Comparison of ENCODE assay signal across 9 cellular contexts in the genomic region with DNA sequence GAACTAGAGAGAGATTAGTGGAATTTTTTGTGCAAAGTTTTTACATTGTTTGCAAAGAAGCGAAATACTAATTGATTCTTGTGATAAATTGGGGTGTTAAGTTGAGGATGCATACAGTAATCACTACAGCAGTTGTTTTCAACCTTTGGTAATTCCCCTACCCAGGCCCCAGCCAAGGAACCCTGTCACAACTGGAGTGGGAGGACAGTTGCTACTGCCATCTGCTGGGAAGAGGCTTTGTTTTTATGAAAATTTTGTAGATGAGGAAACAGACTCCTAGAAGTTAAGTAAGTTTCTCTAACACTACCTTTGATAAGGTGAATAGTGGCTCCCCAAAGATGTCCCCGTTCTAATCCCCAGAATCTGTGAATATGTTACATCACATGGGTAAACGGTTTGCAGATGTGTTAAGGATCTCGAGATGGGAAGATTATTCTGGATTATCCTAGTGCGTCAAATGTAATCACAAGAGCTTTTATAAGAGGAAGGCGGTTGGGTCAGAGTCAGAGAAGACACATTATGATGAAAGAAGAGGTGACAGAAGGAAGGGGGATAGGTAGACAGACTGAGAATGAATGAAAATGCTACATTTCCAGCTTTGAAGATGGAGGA. TPM values are rescaled to one million over a fixed set of nuclear protein-coding genes. Genes with fewer than 3 reads are reported as not detected.
DNase-seq lines count a peak whose midpoint lies in the region; ATAC-seq and TF ChIP-seq lines count a peak whose summit lies in the region.
"Had no signal": no experiment of that assay in that cellular context is flagged by ENCODE, and none has a peak within 500 bp of the region (broad histone marks: within the 10 kb centered on the region; RNA-seq: fewer than 3 reads in every experiment).

No MANE protein-coding gene starts in this region.

- peaks cover 3% of the 10 kb centered on the region; the same call in 1 of the 2 replicates for H3K27me3 Mint-ChIP-seq in WTC11 (ENCODE audit: low read depth)

- peak overlapping the region; percentile 3; the same call in 1 of the 2 replicates for H3K27ac Mint-ChIP-seq in WTC11

- H3K27me3 ChIP-seq in right cardiac atrium (ENCODE audit: control insufficient read depth, insufficient read depth): no peaks in the 10 kb centered on the region
- H3K27me3 ChIP-seq in thyroid gland: no peaks in the 10 kb centered on the region
- H3K27me3 ChIP-seq: neutrophil had no signal

- POLR2A ChIA-PET in WTC11 (lab: Charles Lee): no interaction called here

- H3K27ac ChIP-seq in right cardiac atrium (ENCODE audit: low read length): no peak overlapping the region
- H3K27ac ChIP-seq in thyroid gland: no peak overlapping the region
- H3K27ac ChIP-seq: neutrophil had no signal

- peaks cover 48% of the 10 kb centered on the region for H3K4me1 Mint-ChIP-seq in WTC11

- peaks cover 8% of the 10 kb centered on the region for H3K9me3 Mint-ChIP-seq in WTC11

- TF ChIP-seq CTCF in WTC11 (IDR thresholded peaks at IDR 0.05) (peak; percentile 32; the same call in 1 of the 2 replicates), thyroid gland (IDR thresholded peaks at IDR 0.05) (peak in 4 of 6 experiments; percentile 37 to 57 (median 48))

- no peaks in the 10 kb centered on the region for H3K4me1 ChIP-seq in right cardiac atrium (ENCODE audit: control insufficient read depth, insufficient read depth, low read length)
- H3K4me1 ChIP-seq in thyroid gland: no peaks in the 10 kb centered on the region

- peaks cover 8% of the 10 kb centered on the region for H3K36me3 Mint-ChIP-seq in WTC11

- intact Hi-C loops in right cardiac atrium (cut with DNase I): no loop called here
- intact Hi-C loops in thyroid gland (cut with DNase I): loop anchor here (5.0 kb wide), 1 partner anchor 874 kb away; no protein-coding TSS in a partner anchor

- H3K9me3 ChIP-seq in right cardiac atrium (ENCODE audit: control insufficient read depth, low read length) (no peaks in the 10 kb centered on the region), thyroid gland (no peaks in the 10 kb centered on the region)
- H3K9me3 ChIP-seq: neutrophil had no signal

- TF ChIP-seq POLR2A in thyroid gland (IDR thresholded peaks at IDR 0.05): no peak

- no peaks in the 10 kb centered on the region for H3K36me3 ChIP-seq in thyroid gland
- H3K36me3 ChIP-seq: neutrophil had no signal

- no peak overlapping the region for H3K4me3 Mint-ChIP-seq in WTC11

- DNase-seq in DMS 273 (lab: John Stamatoyannopoulos, UW; ENCODE audit: unreplicated experiment) (peak; percentile 79), DMS 273 treated with DMSO at 0.1 percent for 48 hours (lab: John Stamatoyannopoulos, UW) (no peak), HuH-7.5 (ENCODE audit: low spot score) (peak; percentile 32), WTC11 (ENCODE audit: low spot score) (peak; percentile 43), right cardiac atrium (peak in 2 of 3 donors; percentile 15 to 57), thyroid gland (peak; percentile 10 to 39)

- CTCF ChIA-PET in WTC11 (lab: Charles Lee): interaction anchor here (1.0 to 1.6 kb wide), 6 partner anchors 9 to 316 kb away, joined by 3 to 5 read pairs (median 3); no protein-coding TSS in a partner anchor

- WGBS in right cardiac atrium: 78% methylated on average over 6 of the region's 6 CpGs
- WGBS in thyroid gland, 2 donors: 78 to 84% methylated on average over 6 of the region's 6 CpGs

- H3K4me3 ChIP-seq in right cardiac atrium (ENCODE audit: low read length): no peak overlapping the region
- H3K4me3 ChIP-seq in thyroid gland (replicated peaks in 1 of 3): no peak overlapping the region

- ATAC-seq in GM19035 (IDR thresholded peaks at IDR 0.05; ENCODE audit: unreplicated experiment): peak; percentile 61
- ATAC-seq in WTC11: peak; percentile 77
- ATAC-seq in right cardiac atrium: no peak
- no peak for ATAC-seq in HG03025 (IDR thresholded peaks at IDR 0.05; ENCODE audit: low FRiP score, unreplicated experiment)

TF ChIP-seq in WTC11, 78 proteins besides CTCF, POLR2A, EP300 and RAD21 (continues in another document):
- TF ChIP-seq, protein P1, sequence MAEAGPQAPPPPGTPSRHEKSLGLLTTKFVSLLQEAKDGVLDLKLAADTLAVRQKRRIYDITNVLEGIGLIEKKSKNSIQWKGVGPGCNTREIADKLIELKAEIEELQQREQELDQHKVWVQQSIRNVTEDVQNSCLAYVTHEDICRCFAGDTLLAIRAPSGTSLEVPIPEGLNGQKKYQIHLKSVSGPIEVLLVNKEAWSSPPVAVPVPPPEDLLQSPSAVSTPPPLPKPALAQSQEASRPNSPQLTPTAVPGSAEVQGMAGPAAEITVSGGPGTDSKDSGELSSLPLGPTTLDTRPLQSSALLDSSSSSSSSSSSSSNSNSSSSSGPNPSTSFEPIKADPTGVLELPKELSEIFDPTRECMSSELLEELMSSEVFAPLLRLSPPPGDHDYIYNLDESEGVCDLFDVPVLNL (CRISPR knock-in tag; IDR thresholded peaks at IDR 0.05; ENCODE audit: borderline replicate concordance, low read depth): no peak
- no peak for TF ChIP-seq TEAD4 (CRISPR knock-in tag; IDR thresholded peaks at IDR 0.05)
- TF ChIP-seq, protein P2, sequence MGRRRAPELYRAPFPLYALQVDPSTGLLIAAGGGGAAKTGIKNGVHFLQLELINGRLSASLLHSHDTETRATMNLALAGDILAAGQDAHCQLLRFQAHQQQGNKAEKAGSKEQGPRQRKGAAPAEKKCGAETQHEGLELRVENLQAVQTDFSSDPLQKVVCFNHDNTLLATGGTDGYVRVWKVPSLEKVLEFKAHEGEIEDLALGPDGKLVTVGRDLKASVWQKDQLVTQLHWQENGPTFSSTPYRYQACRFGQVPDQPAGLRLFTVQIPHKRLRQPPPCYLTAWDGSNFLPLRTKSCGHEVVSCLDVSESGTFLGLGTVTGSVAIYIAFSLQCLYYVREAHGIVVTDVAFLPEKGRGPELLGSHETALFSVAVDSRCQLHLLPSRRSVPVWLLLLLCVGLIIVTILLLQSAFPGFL (CRISPR knock-in tag; IDR thresholded peaks at IDR 0.05; ENCODE audit: borderline replicate concordance): no peak
- no peak for TF ChIP-seq ZNF416 (CRISPR knock-in tag; IDR thresholded peaks at IDR 0.05)
- TF ChIP-seq, protein P3, sequence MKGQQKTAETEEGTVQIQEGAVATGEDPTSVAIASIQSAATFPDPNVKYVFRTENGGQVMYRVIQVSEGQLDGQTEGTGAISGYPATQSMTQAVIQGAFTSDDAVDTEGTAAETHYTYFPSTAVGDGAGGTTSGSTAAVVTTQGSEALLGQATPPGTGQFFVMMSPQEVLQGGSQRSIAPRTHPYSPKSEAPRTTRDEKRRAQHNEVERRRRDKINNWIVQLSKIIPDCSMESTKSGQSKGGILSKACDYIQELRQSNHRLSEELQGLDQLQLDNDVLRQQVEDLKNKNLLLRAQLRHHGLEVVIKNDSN (CRISPR knock-in tag; IDR thresholded peaks at IDR 0.05): no peak
- TF ChIP-seq ETV6 (CRISPR knock-in tag; IDR thresholded peaks at IDR 0.05): no peak
- no peak for TF ChIP-seq GRHL2 (CRISPR knock-in tag; IDR thresholded peaks at IDR 0.05; ENCODE audit: insufficient replicate concordance, severe bottlenecking)
- TF ChIP-seq, protein P4, sequence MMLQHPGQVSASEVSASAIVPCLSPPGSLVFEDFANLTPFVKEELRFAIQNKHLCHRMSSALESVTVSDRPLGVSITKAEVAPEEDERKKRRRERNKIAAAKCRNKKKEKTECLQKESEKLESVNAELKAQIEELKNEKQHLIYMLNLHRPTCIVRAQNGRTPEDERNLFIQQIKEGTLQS (CRISPR knock-in tag; conservative IDR thresholded peaks at IDR 0.05): no peak
- TF ChIP-seq, protein P5, sequence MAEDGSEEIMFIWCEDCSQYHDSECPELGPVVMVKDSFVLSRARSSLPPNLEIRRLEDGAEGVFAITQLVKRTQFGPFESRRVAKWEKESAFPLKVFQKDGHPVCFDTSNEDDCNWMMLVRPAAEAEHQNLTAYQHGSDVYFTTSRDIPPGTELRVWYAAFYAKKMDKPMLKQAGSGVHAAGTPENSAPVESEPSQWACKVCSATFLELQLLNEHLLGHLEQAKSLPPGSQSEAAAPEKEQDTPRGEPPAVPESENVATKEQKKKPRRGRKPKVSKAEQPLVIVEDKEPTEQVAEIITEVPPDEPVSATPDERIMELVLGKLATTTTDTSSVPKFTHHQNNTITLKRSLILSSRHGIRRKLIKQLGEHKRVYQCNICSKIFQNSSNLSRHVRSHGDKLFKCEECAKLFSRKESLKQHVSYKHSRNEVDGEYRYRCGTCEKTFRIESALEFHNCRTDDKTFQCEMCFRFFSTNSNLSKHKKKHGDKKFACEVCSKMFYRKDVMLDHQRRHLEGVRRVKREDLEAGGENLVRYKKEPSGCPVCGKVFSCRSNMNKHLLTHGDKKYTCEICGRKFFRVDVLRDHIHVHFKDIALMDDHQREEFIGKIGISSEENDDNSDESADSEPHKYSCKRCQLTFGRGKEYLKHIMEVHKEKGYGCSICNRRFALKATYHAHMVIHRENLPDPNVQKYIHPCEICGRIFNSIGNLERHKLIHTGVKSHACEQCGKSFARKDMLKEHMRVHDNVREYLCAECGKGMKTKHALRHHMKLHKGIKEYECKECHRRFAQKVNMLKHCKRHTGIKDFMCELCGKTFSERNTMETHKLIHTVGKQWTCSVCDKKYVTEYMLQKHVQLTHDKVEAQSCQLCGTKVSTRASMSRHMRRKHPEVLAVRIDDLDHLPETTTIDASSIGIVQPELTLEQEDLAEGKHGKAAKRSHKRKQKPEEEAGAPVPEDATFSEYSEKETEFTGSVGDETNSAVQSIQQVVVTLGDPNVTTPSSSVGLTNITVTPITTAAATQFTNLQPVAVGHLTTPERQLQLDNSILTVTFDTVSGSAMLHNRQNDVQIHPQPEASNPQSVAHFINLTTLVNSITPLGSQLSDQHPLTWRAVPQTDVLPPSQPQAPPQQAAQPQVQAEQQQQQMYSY (CRISPR knock-in tag; IDR thresholded peaks at IDR 0.05): no peak

RNA-seq across cellular contexts. Expression of a gene that starts 34.0 kb away (rescaled TPM):
- not detected in 3 replicates for total RNA-seq in WTC11 (2021)
- not detected for total RNA-seq in right cardiac atrium
- polyA plus RNA-seq in right cardiac atrium: not detected
- total RNA-seq in thyroid gland: not detected

Comparison
In these comparisons a context has a peak if more than half of its experiments do, and no peak if none do; other contexts are left out.
1. ATAC-seq: peak in GM19035 (single experiment) and WTC11 (single experiment); none in right cardiac atrium (0 of 2) and HG03025 (single experiment).